Comparison of ENCODE assay signal across 1 cellular context in the genomic region with DNA sequence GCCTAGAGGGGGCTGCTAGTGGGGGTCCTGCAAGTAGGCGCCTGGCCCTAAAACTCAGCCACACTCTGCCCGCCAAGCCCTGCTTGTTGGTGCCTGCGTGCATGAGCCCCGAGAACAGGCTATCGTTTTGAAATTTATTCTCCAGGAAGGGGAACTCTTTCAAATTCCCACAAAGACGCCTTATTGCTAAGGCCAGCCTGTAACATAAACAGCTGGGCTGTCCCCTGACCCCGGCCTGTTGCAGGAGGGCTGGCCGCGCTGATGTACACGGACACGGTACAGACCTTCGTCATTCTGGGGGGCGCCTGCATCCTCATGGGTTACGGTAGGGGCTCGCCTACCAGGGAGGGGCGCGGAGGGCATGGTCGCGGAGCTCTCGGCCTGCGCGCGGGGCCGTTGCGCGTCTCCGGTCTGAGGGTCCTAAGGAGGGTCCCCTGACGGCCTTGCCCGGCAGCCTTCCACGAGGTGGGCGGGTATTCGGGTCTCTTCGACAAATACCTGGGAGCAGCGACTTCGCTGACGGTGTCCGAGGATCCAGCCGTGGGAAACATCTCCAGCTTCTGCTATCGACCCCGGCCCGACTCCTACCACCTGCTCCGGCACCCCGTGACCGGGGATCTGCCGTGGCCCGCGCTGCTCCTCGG.
TF ChIP-seq lines count a peak whose summit lies in the region.

No MANE protein-coding gene starts in this region.

TF ChIP-seq in endothelial cell of umbilical vein, 7 proteins besides CTCF, POLR2A, EP300 and RAD21:
- TF ChIP-seq POLR2AphosphoS5 (IDR thresholded peaks at IDR 0.05; ENCODE audit: insufficient read depth, low read depth, low read length) (no peak), EZH2 (IDR thresholded peaks at IDR 0.05; ENCODE audit: borderline replicate concordance, low read depth, low read length, severe bottlenecking) (no peak), FOS (IDR thresholded peaks at IDR 0.05; ENCODE audit: borderline replicate concordance, insufficient read depth, low read length) (no peak), GATA2 (IDR thresholded peaks at IDR 0.05; ENCODE audit: insufficient read depth, insufficient read length, low read depth, low read length) (no peak), MAX (IDR thresholded peaks at IDR 0.05; ENCODE audit: insufficient read depth, insufficient read length) (no peak), MYC (IDR thresholded peaks at IDR 0.05; ENCODE audit: low read depth, low read length) (no peak), JUN (IDR thresholded peaks at IDR 0.05; ENCODE audit: borderline replicate concordance, insufficient read depth, insufficient read length, low read depth) (no peak)
